Comparison of ENCODE assay signal across 1 cellular context in genomic region chr22:42970029-42970428, GRCh38.
TF ChIP-seq lines count a peak whose summit lies in the region.

No MANE protein-coding gene starts in this region.

TF ChIP-seq in HEK293, 187 proteins besides CTCF, POLR2A, EP300 and RAD21 (continued from another document):
- peak; percentile 48; the same call in 1 of the 2 replicates for TF ChIP-seq SCRT2 (tag by site-specific recombination; IDR thresholded peaks at IDR 0.05)
- no peak for TF ChIP-seq ZNF692 (tag by site-specific recombination; IDR thresholded peaks at IDR 0.05)
- peak; percentile 21; the same call in 1 of the 2 replicates for TF ChIP-seq ZNF184 (tag by site-specific recombination; IDR thresholded peaks at IDR 0.05)
- TF ChIP-seq PRDM1 (tag by site-specific recombination; IDR thresholded peaks at IDR 0.05) = peak; percentile 84
- no peak for TF ChIP-seq IKZF3 (tag by site-specific recombination; IDR thresholded peaks at IDR 0.05)
- 0 out of 2 replicates have a peak, but pooled peaks have one; percentile 34 for TF ChIP-seq ZNF10 (tag by site-specific recombination; IDR thresholded peaks at IDR 0.05)
- TF ChIP-seq SP7 (tag by site-specific recombination; IDR thresholded peaks at IDR 0.05) = peak; percentile 36; the same call in 1 of the 2 replicates
- peak; percentile 26; the same call in 1 of the 2 replicates for TF ChIP-seq ZNF394 (tag by site-specific recombination; IDR thresholded peaks at IDR 0.05; ENCODE audit: borderline replicate concordance)
- no peak for TF ChIP-seq ZNF391 (tag by site-specific recombination; IDR thresholded peaks at IDR 0.05; ENCODE audit: borderline replicate concordance, low read depth)
- TF ChIP-seq ZNF366 (tag by site-specific recombination; conservative IDR thresholded peaks at IDR 0.05) = peak; percentile 47
- no peak for TF ChIP-seq ZNF585B (tag by site-specific recombination; IDR thresholded peaks at IDR 0.05)
